Comparison of ENCODE assay signal across 34 cellular contexts in the genomic region with DNA sequence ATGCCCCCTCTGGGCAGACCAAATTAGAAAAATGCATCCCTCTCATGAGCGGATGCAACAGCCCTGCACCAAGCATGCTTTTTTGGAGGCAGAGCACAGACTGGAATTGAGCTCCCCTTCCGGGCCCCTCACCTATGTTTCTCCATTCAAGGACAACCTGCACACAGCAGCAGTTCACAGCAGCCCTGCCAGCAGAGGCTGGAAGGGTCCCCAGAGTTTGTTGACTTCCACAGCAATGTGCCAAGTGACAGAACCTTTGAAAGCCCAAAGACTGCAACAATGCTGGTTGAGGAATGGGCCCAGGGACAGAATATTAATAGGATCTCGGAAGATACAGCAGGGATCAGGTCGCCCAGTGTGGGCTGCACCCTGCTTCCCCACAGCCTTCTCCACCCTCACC.
"Had no signal": no experiment of that assay in that cellular context is flagged by ENCODE, and none has a peak within 500 bp of the region (broad histone marks: within the 10 kb centered on the region; RNA-seq: fewer than 3 reads in every experiment).

No MANE protein-coding gene starts in this region.

- H3K27me3 ChIP-seq: ascending aorta, dorsolateral prefrontal cortex, esophagus muscularis mucosa, gastrocnemius medialis, heart left ventricle had no signal

- H3K9me3 ChIP-seq: ascending aorta, esophagus muscularis mucosa, gastrocnemius medialis, heart left ventricle had no signal

- H3K4me3 Mint-ChIP-seq: activated B cell treated with CpG ODN at 0.5 μM for 24 hours; activated CD8-positive, alpha-beta T cell treated with anti-CD3 and anti-CD28 coated beads for 36 hours; activated naive CD8-positive, alpha-beta T cell; activated T-cell treated with anti-CD3 and anti-CD28 coated beads, Interleukin-2, amount 50 U/mL, for 4 hours; activated T-helper 17 cell treated with anti-CD3 and anti-CD28 coated beads, Interleukin-2, amount 50 U/mL, for 72 hours; brain; central memory CD8-positive, alpha-beta T cell; dendritic cell treated with granulocyte-macrophage colony-stimulating factor and Interleukin-4, amounts not matched to agents 40 ng/mL and 50 ng/mL, for 4 days; endodermal cell; T-helper 17 cell; T-helper 2 cell treated with Interferon-gamma antibody and Interleukin-4, amounts not matched to agents 5 μg/mL and 100 μg/mL, for 36 hours had no signal

- H3K9me3 Mint-ChIP-seq: activated B cell treated with CpG ODN at 0.5 μM for 24 hours; activated CD8-positive, alpha-beta T cell treated with anti-CD3 and anti-CD28 coated beads for 36 hours; activated T-cell treated with anti-CD3 and anti-CD28 coated beads, Interleukin-2, amount 50 U/mL, for 4 hours; activated T-helper 17 cell treated with anti-CD3 and anti-CD28 coated beads, Interleukin-2, amount 50 U/mL, for 72 hours; brain; central memory CD8-positive, alpha-beta T cell; dendritic cell treated with granulocyte-macrophage colony-stimulating factor and Interleukin-4, amounts not matched to agents 40 ng/mL and 50 ng/mL, for 4 days; endodermal cell; T-helper 2 cell treated with Interferon-gamma antibody and Interleukin-4, amounts not matched to agents 5 μg/mL and 100 μg/mL, for 36 hours had no signal

- H3K36me3 ChIP-seq: ascending aorta, esophagus muscularis mucosa, gastrocnemius medialis, heart left ventricle, WERI-Rb-1 had no signal

- H3K27ac Mint-ChIP-seq: activated B cell treated with CpG ODN at 0.5 μM for 24 hours; activated CD8-positive, alpha-beta T cell treated with anti-CD3 and anti-CD28 coated beads for 36 hours; activated naive CD8-positive, alpha-beta T cell; activated T-helper 17 cell treated with anti-CD3 and anti-CD28 coated beads, Interleukin-2, amount 50 U/mL, for 72 hours; brain; dendritic cell treated with granulocyte-macrophage colony-stimulating factor and Interleukin-4, amounts not matched to agents 40 ng/mL and 50 ng/mL, for 4 days; endodermal cell; T-helper 17 cell; T-helper 2 cell treated with Interferon-gamma antibody and Interleukin-4, amounts not matched to agents 5 μg/mL and 100 μg/mL, for 36 hours had no signal

- H3K4me3 ChIP-seq: ascending aorta, coronary artery, dorsolateral prefrontal cortex, esophagus muscularis mucosa, gastrocnemius medialis, heart left ventricle had no signal

- DNase-seq: activated B cell treated with CpG ODN at 0.5 μM for 24 hours; activated CD4-positive, alpha-beta T cell treated with anti-CD3 and anti-CD28 coated beads for 48 hours; activated CD4-positive, alpha-beta T cell treated with anti-CD3 and anti-CD28 coated beads, Interleukin-2, amount 50 U/mL, for 1 hour; activated CD4-positive, alpha-beta T cell treated with anti-CD3 and anti-CD28 coated beads, Interleukin-2, amount 50 U/mL, for 48 hours; activated CD8-positive, alpha-beta memory T cell treated with anti-CD3 and anti-CD28 coated beads for 24 hours; activated CD8-positive, alpha-beta T cell treated with anti-CD3 and anti-CD28 coated beads for 36 hours; activated effector memory CD4-positive, alpha-beta T cell treated with Interleukin-2 at 50 U/mL for 16 hours; activated gamma-delta T cell treated with Interleukin-2 at 50 U/mL for 16 hours; activated naive CD4-positive, alpha-beta T cell treated with anti-CD3 and anti-CD28 coated beads, Interleukin-2, amount 50 U/mL, for 16 hours; activated naive CD4-positive, alpha-beta T cell treated with Interleukin-2 at 50 U/mL for 16 hours; activated T-cell treated with anti-CD3 and anti-CD28 coated beads, Interleukin-2, amount 50 U/mL, for 4 hours; dorsolateral prefrontal cortex; effector memory CD4-positive, alpha-beta T cell; endodermal cell; erythroblast; foreskin keratinocyte; gastrocnemius medialis; glutamatergic neuron; heart left ventricle; T-helper 1 cell; T-helper 17 cell; T1000; WERI-Rb-1 had no signal

- H3K27ac ChIP-seq: ascending aorta, coronary artery, dorsolateral prefrontal cortex, esophagus muscularis mucosa, foreskin keratinocyte, gastrocnemius medialis, heart left ventricle, WERI-Rb-1 had no signal

- ATAC-seq: activated CD4-positive, CD25-positive, alpha-beta regulatory T cell treated with anti-CD3 and anti-CD28 coated beads, Interleukin-2, amount 50 U/mL, for 24 hours; activated CD8-positive, alpha-beta T cell treated with anti-CD3 and anti-CD28 coated beads for 36 hours; activated T-cell treated with anti-CD3 and anti-CD28 coated beads, Interleukin-2, amount 50 U/mL, for 4 hours; activated T-helper 17 cell treated with anti-CD3 and anti-CD28 coated beads, Interleukin-2, amount 50 U/mL, for 72 hours; foreskin keratinocyte; gastrocnemius medialis; heart left ventricle; T-helper 17 cell had no signal

- FAIRE-seq: bronchial epithelial cell had no signal

- H3K4me1 ChIP-seq: ascending aorta, esophagus muscularis mucosa, foreskin keratinocyte, gastrocnemius medialis had no signal

- H3K4me1 Mint-ChIP-seq: activated B cell treated with CpG ODN at 0.5 μM for 24 hours, brain had no signal

- H3K27me3 Mint-ChIP-seq: activated naive CD8-positive, alpha-beta T cell; dendritic cell treated with granulocyte-macrophage colony-stimulating factor and Interleukin-4, amounts not matched to agents 40 ng/mL and 50 ng/mL, for 4 days; T-helper 17 cell had no signal

- H3K36me3 Mint-ChIP-seq: activated naive CD8-positive, alpha-beta T cell; brain had no signal
